14 cellular contexts compared by ENCODE assay signal in genomic region chr3:185789134-185789533, GRCh38. TPM values are rescaled to one million over a fixed set of nuclear protein-coding genes. Genes with fewer than 3 reads are reported as not detected.
DNase-seq lines count a peak whose midpoint lies in the region; ATAC-seq and TF ChIP-seq lines count a peak whose summit lies in the region.
"Had no signal": no experiment of that assay in that cellular context is flagged by ENCODE, and none has a peak within 500 bp of the region (broad histone marks: within the 10 kb centered on the region; RNA-seq: fewer than 3 reads in every experiment).

No MANE protein-coding gene starts in this region.

- no peaks in the 10 kb centered on the region for H3K9me3 ChIP-seq in endodermal cell (ENCODE audit: control insufficient read depth, low read length)
- no peaks in the 10 kb centered on the region for H3K9me3 ChIP-seq in mesodermal cell (ENCODE audit: control insufficient read depth, low read length)

- no peak for TF ChIP-seq CTCF in endodermal cell (conservative IDR thresholded peaks at IDR 0.05)

- no peak overlapping the region for H3K9ac ChIP-seq in endodermal cell (ENCODE audit: extremely low read depth, low read length, poor library complexity, severe bottlenecking)

- no peak overlapping the region for H3K4me3 Mint-ChIP-seq in endodermal cell
- H3K4me3 Mint-ChIP-seq: CD8-positive, alpha-beta T cell had no signal

- H3K27me3 Mint-ChIP-seq in endodermal cell (ENCODE audit: insufficient read depth) = no peaks in the 10 kb centered on the region

- no peaks in the 10 kb centered on the region for H3K9me3 Mint-ChIP-seq in endodermal cell
- H3K9me3 Mint-ChIP-seq: CD8-positive, alpha-beta T cell had no signal

- peaks cover 12% of the 10 kb centered on the region for H3K36me3 Mint-ChIP-seq in endodermal cell (ENCODE audit: low read depth)
- H3K36me3 Mint-ChIP-seq: CD8-positive, alpha-beta T cell had no signal

- TF ChIP-seq EP300 in Ishikawa (IDR thresholded peaks at IDR 0.05; ENCODE audit: borderline replicate concordance) = no peak

- no peak for ATAC-seq in GM18909 (IDR thresholded peaks at IDR 0.05; ENCODE audit: poor library complexity, unreplicated experiment)
- ATAC-seq in esophagus mucosa = no peak
- ATAC-seq: CD8-positive, alpha-beta T cell; Panc1 had no signal

- no peak for TF ChIP-seq RAD21 in Ishikawa (IDR thresholded peaks at IDR 0.05; ENCODE audit: low read depth)

- H3K4me3 ChIP-seq in endodermal cell (ENCODE audit: low read length) (no peak overlapping the region), mesodermal cell (ENCODE audit: extremely low read depth, insufficient read depth, low read length, poor library complexity, severe bottlenecking) (no peak overlapping the region)

- peaks cover 71% of the 10 kb centered on the region for H3K4me1 Mint-ChIP-seq in endodermal cell

- H3K36me3 ChIP-seq in endodermal cell (ENCODE audit: control insufficient read depth, insufficient read depth, low read length) (peaks cover 6% of the 10 kb centered on the region), mesodermal cell (ENCODE audit: control insufficient read depth, insufficient read depth, low read length) (peaks cover 25% of the 10 kb centered on the region)

- H3K27ac ChIP-seq in endodermal cell (ENCODE audit: low read depth, low read length) (no peak overlapping the region), mesodermal cell (ENCODE audit: low read depth, low read length, severe bottlenecking) (peak overlapping the region; percentile 49)

- no peaks in the 10 kb centered on the region for H3K27me3 ChIP-seq in endodermal cell (ENCODE audit: control insufficient read depth, insufficient read depth, low read length, poor library complexity, severe bottlenecking)

- DNase-seq in ELF-1 (ENCODE audit: low read depth, low spot score) = peak; percentile 72
- peak; percentile 67 for DNase-seq in endodermal cell
- DNase-seq in NCI-H1694 (lab: John Stamatoyannopoulos, UW) = no peak
- DNase-seq in putamen (ENCODE audit: low spot score) = no peak
- DNase-seq: CD8-positive, alpha-beta T cell; DMS79; NCI-H187 treated with DMSO at 0.1 percent for 48 hours; NCI-H2171; NCI-H748 treated with DMSO at 0.1 percent for 48 hours had no signal

- H3K27ac Mint-ChIP-seq in endodermal cell = peak overlapping the region; percentile 85
- H3K27ac Mint-ChIP-seq: CD8-positive, alpha-beta T cell had no signal

- 83 to 94% methylated on average over 1 to 2 of the region's 2 CpGs for whole genome bisulfite sequencing in endodermal cell (ENCODE audit: insufficient coverage in 1 of 2, insufficient read length in 1 of 2), 2 experiments
- WGBS in mesodermal cell (ENCODE audit: insufficient coverage in 2 of 2), 2 experiments = 100% methylated on average over 1 of the region's 2 CpGs; no CpG with 5 or more reads in 1 of the 2 experiments

- H3K4me1 ChIP-seq in endodermal cell (ENCODE audit: control insufficient read depth, insufficient read depth, low read length) = peaks cover 5% of the 10 kb centered on the region
- peaks cover 19% of the 10 kb centered on the region for H3K4me1 ChIP-seq in mesodermal cell (ENCODE audit: control insufficient read depth, insufficient read depth, low read length, poor library complexity, severe bottlenecking)

TF ChIP-seq in Ishikawa, 13 proteins besides CTCF, POLR2A, EP300 and RAD21:
- TF ChIP-seq USF1 (IDR thresholded peaks at IDR 0.05) (0 out of 2 replicates have a peak, but pooled peaks have one; percentile 29), YY1 (IDR thresholded peaks at IDR 0.05; ENCODE audit: low read depth) (no peak)

RNA-seq across cellular contexts. Expression of gene IGF2BP2, which starts 35.7 kb away (rescaled TPM):
- total RNA-seq in endodermal cell = 100 to 1,000 TPM; 143 to 162 TPM
- polyA plus RNA-seq in endodermal cell (2013, experiment 1 of 2) = 156 TPM
- 148 TPM for polyA plus RNA-seq in endodermal cell (2013, experiment 2 of 2)
- polyA plus RNA-seq in mesodermal cell (2013, experiment 1 of 2) = 171 TPM
- polyA plus RNA-seq in mesodermal cell (2013, experiment 2 of 2) = 157 TPM
- 4.9 TPM for total RNA-seq in esophagus mucosa
- total RNA-seq: CD8-positive, alpha-beta T cell had no signal

Comparison
In these comparisons a context has a peak if more than half of its experiments do, and no peak if none do; other contexts are left out.
1. DNase-seq: peak in ELF-1 (single experiment) and endodermal cell (single experiment); none in NCI-H1694 (single experiment) and putamen (single experiment).
2. RNA of gene IGF2BP2, which starts 35.7 kb away (total RNA-seq): 143 to 162 TPM in endodermal cell; 4.9 TPM in esophagus mucosa (single experiment); every median in the first group is over 10 times any median in the second.